Comparison of ENCODE assay signal across 15 cellular contexts in genomic region chr20:20832715-20833114, GRCh38.
DNase-seq lines count a peak whose midpoint lies in the region; ATAC-seq and TF ChIP-seq lines count a peak whose summit lies in the region.
"Had no signal": no experiment of that assay in that cellular context is flagged by ENCODE, and none has a peak within 500 bp of the region (broad histone marks: within the 10 kb centered on the region; RNA-seq: fewer than 3 reads in every experiment).

No MANE protein-coding gene starts in this region.

- H3K4me2 ChIP-seq in neuronal stem cell (ENCODE audit: insufficient read depth, low read length, poor library complexity, severe bottlenecking) = no peak overlapping the region

- H3K36me3 ChIP-seq in psoas muscle (ENCODE audit: insufficient read depth in 1 of 2, low read depth in 1 of 2) = no peaks in the 10 kb centered on the region
- H3K36me3 ChIP-seq in neuronal stem cell (replicated peaks in 1 of 2; ENCODE audit: control insufficient read depth in 2 of 2, insufficient read depth in 2 of 2, low read length in 2 of 2) = no peaks in the 10 kb centered on the region
- H3K36me3 ChIP-seq: HAP-1 had no signal

- H3K9me3 ChIP-seq in psoas muscle = no peaks in the 10 kb centered on the region
- H3K9me3 ChIP-seq in neuronal stem cell (replicated peaks in 1 of 2; ENCODE audit: control insufficient read depth in 2 of 2, insufficient read depth in 1 of 2, low read depth in 1 of 2, low read length in 2 of 2) = no peaks in the 10 kb centered on the region

- intact Hi-C loops in psoas muscle (cut with DNase I) = loop anchor here in 1 of 2 donors (10.0 kb wide), 1 partner anchor 292 kb away; the partner anchor contains the start of gene KIZ
- intact Hi-C loops in left colon (cut with DNase I, micrococcal nuclease) = no loop called here

- no peak overlapping the region for H3K18ac ChIP-seq in neuronal stem cell (ENCODE audit: low read length)

- no peak overlapping the region for H2BK5ac ChIP-seq in neuronal stem cell (ENCODE audit: low read length)

- WGBS in psoas muscle, 3 donors = 50 to 58% (median 54%) methylated on average over 1 of the region's 1 CpG
- no CpG with 5 or more reads among the region's 1 CpG for WGBS in neuronal stem cell (ENCODE audit: extremely low coverage in 2 of 2, insufficient read length in 2 of 2, insufficient replicate concordance in 1 of 2), 2 donors

- no peaks in the 10 kb centered on the region for H3K27me3 ChIP-seq in psoas muscle (ENCODE audit: insufficient read depth in 3 of 3, low read length in 2 of 3)
- H3K27me3 ChIP-seq in neuronal stem cell (ENCODE audit: control insufficient read depth in 3 of 3, insufficient read depth in 3 of 3, low read depth in 1 of 3, low read length in 3 of 3) = peaks cover 0 to 23% (median 5%) of the 10 kb centered on the region in 3 experiments

- ATAC-seq in psoas muscle = no peak
- ATAC-seq in left colon = no peak

- H2BK15ac ChIP-seq in neuronal stem cell (ENCODE audit: low read length) = no peak overlapping the region

- DNase-seq in SIG-M5 treated with dmso at 0.1 percent for 504 hours (lab: John Stamatoyannopoulos, UW; ENCODE audit: unreplicated experiment) (peak; percentile 17), SIG-M5 (lab: John Stamatoyannopoulos, UW) (no peak), LNCaP clone FGC (ENCODE audit: low read depth) (no peak), psoas muscle (no peak), neuronal stem cell (ENCODE audit: low spot score) (no peak), left colon (no peak)
- DNase-seq: C1 segment of cervical spinal cord; Calu3; CD4-positive, alpha-beta T cell; DMS 273 treated with DMSO at 0.1 percent for 48 hours; DMS79 treated with DMSO at 0.1 percent for 48 hours; EL; GM23248 had no signal

- no peak overlapping the region for H3K4ac ChIP-seq in neuronal stem cell (ENCODE audit: low read length)

- no peak overlapping the region for H2BK120ac ChIP-seq in neuronal stem cell (ENCODE audit: low read depth, low read length)

- H3K4me1 ChIP-seq in psoas muscle = peaks cover 14% of the 10 kb centered on the region
- no peaks in the 10 kb centered on the region for H3K4me1 ChIP-seq in neuronal stem cell (ENCODE audit: control insufficient read depth in 2 of 2, insufficient read depth in 1 of 2, low read depth in 1 of 2, low read length in 2 of 2)
- H3K4me1 ChIP-seq: HAP-1 had no signal

- TF ChIP-seq CTCF in LNCaP clone FGC (IDR thresholded peaks at IDR 0.05; ENCODE audit: control insufficient read depth, extremely low read depth, insufficient read depth) (peak; percentile 32), VCaP (conservative IDR thresholded peaks at IDR 0.05) (peak; percentile 75), psoas muscle (IDR thresholded peaks at IDR 0.05) (no peak)

- H3K23ac ChIP-seq in neuronal stem cell (ENCODE audit: low read depth, low read length, poor library complexity) = no peak overlapping the region

- peaks cover 3% of the 10 kb centered on the region for H3K79me1 ChIP-seq in neuronal stem cell (ENCODE audit: low read depth, low read length)

- H2BK12ac ChIP-seq in neuronal stem cell (ENCODE audit: low read length) = no peak overlapping the region

- no peak overlapping the region for H4K91ac ChIP-seq in neuronal stem cell (ENCODE audit: low read depth, low read length, poor library complexity)

- no peak overlapping the region for H2AFZ ChIP-seq in neuronal stem cell (ENCODE audit: low read length)
- H2AFZ ChIP-seq: GM23248 had no signal

- H3K14ac ChIP-seq in neuronal stem cell (ENCODE audit: low read length) = no peak overlapping the region

- H3K9ac ChIP-seq in neuronal stem cell (ENCODE audit: low read depth, low read length, poor library complexity) = no peak overlapping the region
- H3K9ac ChIP-seq: GM23248 had no signal

- peak overlapping the region; percentile 18; the same call in 1 of the 2 replicates for H3K27ac ChIP-seq in VCaP
- no peak overlapping the region for H3K27ac ChIP-seq in psoas muscle
- no peak overlapping the region for H3K27ac ChIP-seq in neuronal stem cell (replicated peaks; ENCODE audit: low read length)
- H3K27ac ChIP-seq: GM23248 had no signal

- no peak overlapping the region for H2AK5ac ChIP-seq in neuronal stem cell (ENCODE audit: low read depth, low read length)

- no peak overlapping the region for H4K8ac ChIP-seq in neuronal stem cell (ENCODE audit: low read depth, low read length)

- H3K4me3 ChIP-seq in LNCaP clone FGC (ENCODE audit: low read depth, low read length) (no peak overlapping the region), psoas muscle (no peak overlapping the region), neuronal stem cell (ENCODE audit: low read length in 2 of 2) (no peak overlapping the region)
- H3K4me3 ChIP-seq: GM23248, HAP-1 had no signal
